8 cellular contexts compared by ENCODE assay signal in genomic region chr16:67158637-67159600, GRCh38. TPM values are rescaled to one million over a fixed set of nuclear protein-coding genes. Genes with fewer than 3 reads are reported as not detected.
DNase-seq lines count a peak whose midpoint lies in the region; ATAC-seq and TF ChIP-seq lines count a peak whose summit lies in the region.

No MANE protein-coding gene starts in this region.

- H3K36me3 ChIP-seq in SK-N-MC (ENCODE audit: insufficient read depth, low read length) (no peaks in the 10 kb centered on the region), ascending aorta (no peaks in the 10 kb centered on the region), kidney epithelial cell (ENCODE audit: control insufficient read depth, insufficient read depth, low read length) (peaks cover 1% of the 10 kb centered on the region)

- H3K27me3 ChIP-seq in ascending aorta (no peaks in the 10 kb centered on the region), kidney epithelial cell (ENCODE audit: control insufficient read depth, insufficient read depth, low read length) (peaks cover 61% of the 10 kb centered on the region)

- H3K9ac ChIP-seq in SK-N-MC (ENCODE audit: insufficient read length) = peak overlapping the region; percentile 53

- H3K4me3 ChIP-seq in SK-N-MC (peak overlapping the region; percentile 84), ascending aorta (peak overlapping the region; percentile 82 to 89), kidney epithelial cell (ENCODE audit: low read depth, low read length) (peak overlapping the region; percentile 89)

- DNase-seq in NCI-H524 (lab: John Stamatoyannopoulos, UW) = peak; percentile 11 to 42
- no peak for DNase-seq in NCI-H524 treated with DMSO at 0.1 percent for 48 hours (lab: John Stamatoyannopoulos, UW)
- DNase-seq in SK-N-MC (ENCODE audit: low read depth, low spot score) = no peak
- no peak for DNase-seq in ascending aorta (ENCODE audit: low spot score in 2 of 2)
- no peak for DNase-seq in kidney epithelial cell (ENCODE audit: low read depth)
- DNase-seq in stimulated activated CD4-positive, alpha-beta T cell treated with anti-CD3 and anti-CD28 coated beads, TNF-alpha, amount 100 ng/mL, for 1 hour (ENCODE audit: low read depth in 3 of 3, low spot score in 1 of 3) = peak; percentile 50 to 57 (median 54)
- no peak for DNase-seq in NCI-H1930 (lab: John Stamatoyannopoulos, UW)

- TF ChIP-seq CTCF in ascending aorta (IDR thresholded peaks at IDR 0.05) (no peak), kidney epithelial cell (IDR thresholded peaks at IDR 0.05; ENCODE audit: insufficient read depth, low read length, poor library complexity, severe bottlenecking) (no peak)

- no peak overlapping the region for H3K27ac ChIP-seq in SK-N-MC
- peak overlapping the region; percentile 68 to 80 for H3K27ac ChIP-seq in ascending aorta

- H3K9me3 ChIP-seq in SK-N-MC (ENCODE audit: low read depth, low read length) (no peaks in the 10 kb centered on the region), ascending aorta (no peaks in the 10 kb centered on the region)

- intact Hi-C loops in ascending aorta (cut with DNase I) = loop anchor here (1.0 to 5.0 kb wide), 3 partner anchors 15 to 162 kb away; partner anchors contain the start of gene CBFB

- ATAC-seq in HG03039 (IDR thresholded peaks at IDR 0.05; ENCODE audit: unreplicated experiment) = peak; percentile 33

- peaks cover 9 to 38% of the 10 kb centered on the region in 2 donors for H3K4me1 ChIP-seq in ascending aorta

RNA-seq across cellular contexts. Expression of gene TRADD, which starts 0.8 kb away (rescaled TPM):
- 27.7 TPM for total RNA-seq in ascending aorta
- total RNA-seq in kidney epithelial cell = 30.0 and 36.3 TPM in 2 replicates

RNA-seq across cellular contexts. Expression of gene FBXL8, which starts 0.8 kb away (rescaled TPM):
- total RNA-seq in ascending aorta (46.1 TPM), kidney epithelial cell (6.6 and 9.6 TPM in 2 replicates)

RNA-seq across cellular contexts. Expression of gene HSF4, which starts 5.6 kb away (rescaled TPM):
- total RNA-seq in ascending aorta = 64.9 TPM
- 1.5 and 5.5 TPM in 2 replicates for total RNA-seq in kidney epithelial cell

RNA-seq across cellular contexts. Expression of gene B3GNT9, which starts 8.1 kb away (rescaled TPM):
- total RNA-seq in ascending aorta = 40.7 TPM
- 1.5 and 2.4 TPM in 2 replicates for total RNA-seq in kidney epithelial cell

RNA-seq across cellular contexts. Expression of gene NOL3, which starts 11.4 kb away (rescaled TPM):
- total RNA-seq in ascending aorta (87.6 TPM), kidney epithelial cell (23.9 and 28.3 TPM in 2 replicates)

Comparison
In these comparisons a context has a peak if more than half of its experiments do, and no peak if none do; other contexts are left out.
1. DNase-seq: peak in NCI-H524 (2 of 2) and stimulated activated CD4-positive, alpha-beta T cell treated with anti-CD3 and anti-CD28 coated beads, TNF-alpha, amount 100 ng/mL, for 1 hour (3 of 3); none in NCI-H524 treated with DMSO at 0.1 percent for 48 hours (single experiment), SK-N-MC (single experiment), ascending aorta (0 of 2), kidney epithelial cell (single experiment) and NCI-H1930 (0 of 2).
2. RNA of gene HSF4, which starts 5.6 kb away (total RNA-seq): 64.9 TPM in ascending aorta (single experiment); 1.5 to 5.5 TPM in kidney epithelial cell; every median in the first group is over 10 times any median in the second.
3. Peak in every context shown above with its lines, with median percentiles within 50 percentile points of each other: H3K4me3 ChIP-seq.